Comparison of ENCODE assay signal across 9 cellular contexts in the genomic region with DNA sequence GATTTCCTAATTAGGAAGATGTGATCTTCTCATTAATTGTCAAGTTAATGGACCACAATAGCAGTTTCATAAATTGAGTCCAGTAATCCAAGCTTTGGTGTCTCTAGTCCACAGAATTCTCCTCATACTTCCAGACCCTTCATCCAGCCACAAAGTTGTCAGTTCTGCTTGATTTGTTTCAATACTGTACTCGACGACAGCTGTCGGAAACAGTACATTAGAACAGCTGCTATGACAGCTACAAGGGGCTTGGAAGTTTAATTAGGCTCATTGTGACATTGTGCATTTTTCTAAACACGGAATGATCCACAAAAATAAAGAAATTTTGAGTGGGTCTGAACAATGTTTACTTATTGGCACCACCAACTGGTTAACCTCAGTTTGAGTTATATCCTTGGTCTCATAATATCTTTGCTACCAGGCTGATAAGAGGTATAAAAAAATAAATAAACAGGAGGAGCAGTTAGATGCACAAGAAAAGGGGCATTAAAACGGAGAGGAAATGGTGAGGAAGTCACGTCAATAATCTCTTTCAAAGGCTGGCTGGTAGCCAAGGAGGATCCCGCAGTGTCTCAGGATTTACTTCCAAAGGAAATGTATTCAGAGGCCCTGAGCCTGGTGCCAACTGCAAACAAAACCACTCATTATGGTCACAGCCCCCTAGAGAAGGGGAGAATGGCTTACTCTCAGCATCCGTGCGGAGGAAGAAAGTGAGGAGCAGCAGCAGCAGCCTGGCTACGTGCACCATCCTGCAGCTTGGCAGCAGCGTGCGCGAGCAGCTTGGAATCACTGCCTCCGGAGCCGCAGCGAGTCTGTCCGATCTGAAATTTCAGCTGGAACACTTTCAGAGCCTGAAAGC.
A peak's percentile ranks its signal among the peaks of the same experiment; 100 is the strongest.
DNase-seq lines count a peak whose midpoint lies in the region; ATAC-seq, FAIRE-seq and TF ChIP-seq lines count a peak whose summit lies in the region.
"Had no signal": no experiment of that assay in that cellular context is flagged by ENCODE, and none has a peak within 500 bp of the region (broad histone marks: within the 10 kb centered on the region; RNA-seq: fewer than 3 reads in every experiment).

No MANE protein-coding gene starts in this region.

- ATAC-seq in GM18868 (IDR thresholded peaks at IDR 0.05; ENCODE audit: unreplicated experiment) = no peak

- peak overlapping the region; percentile 3; the same call in 1 of the 2 replicates for H2BK20ac ChIP-seq in H1 (ENCODE audit: low read length)

- H3K23me2 ChIP-seq in H1 (ENCODE audit: low read depth, low read length) = no peaks in the 10 kb centered on the region

- no peak overlapping the region; the same call in 1 of the 2 replicates for H2AK5ac ChIP-seq in H1 (ENCODE audit: low read depth, low read length)

- peaks cover 28% of the 10 kb centered on the region for H3K4me1 Mint-ChIP-seq in mesothelial cell of epicardium

- no peak overlapping the region for H3K4ac ChIP-seq in H1 (replicated peaks; ENCODE audit: insufficient read length, low read depth, low read length)

- H3K27me3 Mint-ChIP-seq in mesothelial cell of epicardium (ENCODE audit: low read depth) = no peaks in the 10 kb centered on the region

- no peak overlapping the region for H4K8ac ChIP-seq in H1 (ENCODE audit: extremely low read depth, insufficient read depth, low read length)

- H3K9me3 ChIP-seq in A673 (ENCODE audit: low read depth, low read length, poor library complexity, severe bottlenecking) (no peaks in the 10 kb centered on the region), H1 (ENCODE audit: insufficient read depth in 2 of 2, low read depth in 1 of 2, low read length in 1 of 2) (no peaks in the 10 kb centered on the region)

- no peak overlapping the region for H2BK15ac ChIP-seq in H1 (ENCODE audit: low read length)

- no peak for TF ChIP-seq EP300 in H1 (IDR thresholded peaks at IDR 0.05; ENCODE audit: borderline replicate concordance in 1 of 2, low read depth in 2 of 2, low read length in 2 of 2)

- H3K27me3 ChIP-seq in A673 (replicated peaks; ENCODE audit: insufficient read depth, low read depth, low read length, poor library complexity) (no peaks in the 10 kb centered on the region), H1 (replicated peaks in 1 of 4; ENCODE audit: control insufficient read depth in 3 of 4, extremely low read depth in 1 of 4, insufficient read depth in 3 of 4, low read length in 3 of 4) (no peaks in the 10 kb centered on the region)

- no peak; a peak in 1 of 4 replicates for TF ChIP-seq RAD21 in H1 (IDR thresholded peaks at IDR 0.05 in 1 of 2, conservative IDR thresholded peaks at IDR 0.05 in 1 of 2; ENCODE audit: low read depth in 2 of 2, low read length in 2 of 2)

- FAIRE-seq in H1 (lab: Jason Lieb, UNC) = no peak

- DNase-seq in A673 (ENCODE audit: low spot score) (peak; percentile 98), NCI-H2107 treated with DMSO at 0.1 percent for 48 hours (lab: John Stamatoyannopoulos, UW; ENCODE audit: unreplicated experiment) (peak; percentile 39), H1 (ENCODE audit: low read depth in 1 of 2, low spot score in 2 of 2) (no peak), mesothelial cell of epicardium (ENCODE audit: low spot score in 2 of 2, unreplicated experiment in 2 of 2) (no peak), ureter (ENCODE audit: low spot score) (no peak)
- no peak for DNase-seq in activated CD8-positive, alpha-beta memory T cell treated with anti-CD3 and anti-CD28 coated beads, Interleukin-2, amount 50 U/mL, for 48 hours
- no peak for DNase-seq in effector CD8-positive, alpha-beta T cell (lab: John Stamatoyannopoulos, UW)
- DNase-seq: HCEC 1CT had no signal

- CTCF ChIA-PET in A673 (lab: Charles Lee) = no interaction called here
- CTCF ChIA-PET in H1 (lab: Charles Lee; ENCODE audit: partially characterized antibody) = no interaction called here

- H3K4me1 ChIP-seq in A673 (ENCODE audit: insufficient read depth, low read length, poor library complexity, severe bottlenecking) (peaks cover 12% of the 10 kb centered on the region), H1 (replicated peaks in 1 of 4; ENCODE audit: control insufficient read depth in 3 of 4, insufficient read depth in 4 of 4, low read length in 3 of 4) (peaks cover 0 to 14% (median 10%) of the 10 kb centered on the region in 4 experiments; a peak in 5 of 7 replicates)

- 53% methylated on average over 17 of the region's 17 CpGs; no CpG with 5 or more reads in 1 of the 2 experiments for WGBS in H1 (ENCODE audit: extremely low coverage in 1 of 2, insufficient coverage in 1 of 2, insufficient read length in 1 of 2, insufficient replicate concordance in 2 of 2, low coverage in 1 of 2, low lambda C conversion rate in 2 of 2, missing lambda C conversion rate in 1 of 2), 2 experiments

- no peak overlapping the region for H3K56ac ChIP-seq in H1 (replicated peaks; ENCODE audit: insufficient read length, low read depth, low read length)

- no peak overlapping the region for H3K14ac ChIP-seq in H1 (ENCODE audit: insufficient read length)

- H2BK5ac ChIP-seq in H1 (ENCODE audit: low read depth, low read length) = peak overlapping the region; percentile 54

- H3K4me3 Mint-ChIP-seq in mesothelial cell of epicardium = peak overlapping the region; percentile 24

- no peak overlapping the region for H4K5ac ChIP-seq in H1 (ENCODE audit: insufficient read length, low read depth, low read length)

- peak overlapping the region; percentile 18 for H2BK120ac ChIP-seq in H1 (replicated peaks; ENCODE audit: low read depth, low read length)

- no peaks in the 10 kb centered on the region for H3K9me3 Mint-ChIP-seq in mesothelial cell of epicardium

- H3K23ac ChIP-seq in H1 (ENCODE audit: insufficient read length) = no peak overlapping the region

- H2AFZ ChIP-seq in H1 (ENCODE audit: low read length) = no peak overlapping the region

- no TSS peak for BruUV-seq in A673 (replicated peaks; lab: Mats Ljungman, UMichigan)

- no peaks in the 10 kb centered on the region; a peak in 1 of 4 replicates for H3K79me2 ChIP-seq in H1 (ENCODE audit: control insufficient read depth in 1 of 2, insufficient read depth in 2 of 2, low read length in 2 of 2)

- no peaks in the 10 kb centered on the region for H4K20me1 ChIP-seq in H1 (replicated peaks in 1 of 2; ENCODE audit: control insufficient read depth in 1 of 2, insufficient read depth in 2 of 2, low read length in 2 of 2)

- no peaks in the 10 kb centered on the region; the same call in 1 of the 2 replicates for H3K79me1 ChIP-seq in H1 (ENCODE audit: low read depth, low read length)

- TF ChIP-seq CTCF in A673 (conservative IDR thresholded peaks at IDR 0.05; ENCODE audit: low read depth, low read length) (no peak), H1 (IDR thresholded peaks at IDR 0.05; ENCODE audit: control extremely low read depth in 1 of 3, insufficient read depth in 1 of 3, low read depth in 1 of 3, low read length in 3 of 3) (no peak), mesothelial cell of epicardium (IDR thresholded peaks at IDR 0.05; ENCODE audit: unreplicated experiment) (no peak)

- H4K91ac ChIP-seq in H1 (replicated peaks; ENCODE audit: insufficient read length, low read length) = peak overlapping the region; percentile 15

- peak overlapping the region in 1 of 2 experiments; percentile 35; a peak in 3 of 4 replicates for H3K4me2 ChIP-seq in H1 (ENCODE audit: insufficient read depth in 1 of 2, low read depth in 2 of 2, low read length in 2 of 2)

- H2BK12ac ChIP-seq in H1 (ENCODE audit: low read depth, low read length) = peak overlapping the region; percentile 94

- POLR2A ChIA-PET in A673 (lab: Charles Lee; ENCODE audit: low non-redundant PET) (no interaction called here), H1 (lab: Charles Lee; ENCODE audit: partially characterized antibody) (no interaction called here)

- H3K36me3 ChIP-seq in A673 (ENCODE audit: insufficient read depth, low read length, poor library complexity, severe bottlenecking) = no peaks in the 10 kb centered on the region
- H3K36me3 ChIP-seq in H1 (ENCODE audit: control insufficient read depth in 2 of 4, insufficient read depth in 4 of 4, low read length in 3 of 4) = no peaks in the 10 kb centered on the region

- no peak overlapping the region for H3K9ac ChIP-seq in H1 (replicated peaks in 1 of 4; ENCODE audit: extremely low read depth in 1 of 4, low read depth in 3 of 4, low read length in 3 of 4)

- H3K27ac ChIP-seq in A673 (ENCODE audit: low read depth, low read length, poor library complexity, severe bottlenecking) (no peak overlapping the region), H1 (ENCODE audit: low read depth, low read length) (no peak overlapping the region)

- H3K18ac ChIP-seq in H1 (ENCODE audit: extremely low read depth, low read length) = peak overlapping the region; percentile 13; the same call in 1 of the 2 replicates

- peak overlapping the region; percentile 40 for H3K27ac Mint-ChIP-seq in mesothelial cell of epicardium

- TF ChIP-seq POLR2A in H1 (IDR thresholded peaks at IDR 0.05; ENCODE audit: control extremely low read depth in 1 of 2, low read depth in 2 of 2, low read length in 2 of 2) = 0 out of 3 replicates have a peak, but pooled peaks of 1 of the 2 experiments have one; percentile 24

- H3K36me3 Mint-ChIP-seq in mesothelial cell of epicardium = no peaks in the 10 kb centered on the region

- intact Hi-C loops in A673 (cut with micrococcal nuclease; ENCODE audit: unreplicated experiment) = no loop called here

- H3K4me3 ChIP-seq in A673 (ENCODE audit: low read depth, low read length, poor library complexity, severe bottlenecking) = no peak overlapping the region
- H3K4me3 ChIP-seq in H1 (ENCODE audit: extremely low read depth in 1 of 4, insufficient read depth in 2 of 4, low read depth in 3 of 4, low read length in 4 of 4) = peak overlapping the region in 1 of 4 experiments; percentile 12; a peak in 1 of 8 replicates

TF ChIP-seq in H1, 55 proteins besides CTCF, POLR2A, EP300 and RAD21 (continues in another document):
- TF ChIP-seq RXRA (IDR thresholded peaks at IDR 0.05; ENCODE audit: insufficient read depth, low read depth, low read length) (no peak), SP1 (IDR thresholded peaks at IDR 0.05; ENCODE audit: low read depth, low read length) (no peak), TEAD4 (IDR thresholded peaks at IDR 0.05; ENCODE audit: low read depth, low read length) (0 out of 2 replicates have a peak, but pooled peaks have one; percentile 23), TBP (IDR thresholded peaks at IDR 0.05; ENCODE audit: low read depth, low read length) (0 out of 2 replicates have a peak, but pooled peaks have one; percentile 17), SP2 (IDR thresholded peaks at IDR 0.05; ENCODE audit: low read length) (no peak)
- TF ChIP-seq, protein P1, sequence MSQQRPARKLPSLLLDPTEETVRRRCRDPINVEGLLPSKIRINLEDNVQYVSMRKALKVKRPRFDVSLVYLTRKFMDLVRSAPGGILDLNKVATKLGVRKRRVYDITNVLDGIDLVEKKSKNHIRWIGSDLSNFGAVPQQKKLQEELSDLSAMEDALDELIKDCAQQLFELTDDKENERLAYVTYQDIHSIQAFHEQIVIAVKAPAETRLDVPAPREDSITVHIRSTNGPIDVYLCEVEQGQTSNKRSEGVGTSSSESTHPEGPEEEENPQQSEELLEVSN (IDR thresholded peaks at IDR 0.05) = no peak
- TF ChIP-seq, protein P2, sequence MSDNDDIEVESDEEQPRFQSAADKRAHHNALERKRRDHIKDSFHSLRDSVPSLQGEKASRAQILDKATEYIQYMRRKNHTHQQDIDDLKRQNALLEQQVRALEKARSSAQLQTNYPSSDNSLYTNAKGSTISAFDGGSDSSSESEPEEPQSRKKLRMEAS (IDR thresholded peaks at IDR 0.05) = peak; percentile 21; the same call in 1 of the 2 replicates

Comparison
In these comparisons a context has a peak if more than half of its experiments do, and no peak if none do; other contexts are left out.
1. DNase-seq: peak in A673 (single experiment) and NCI-H2107 treated with DMSO at 0.1 percent for 48 hours (single experiment); none in H1 (0 of 2), mesothelial cell of epicardium (0 of 2), activated CD8-positive, alpha-beta memory T cell treated with anti-CD3 and anti-CD28 coated beads, Interleukin-2, amount 50 U/mL, for 48 hours (single experiment), ureter (single experiment) and effector CD8-positive, alpha-beta T cell (single experiment).